In genomic region chr7:29806793-29807178, GRCh38 we compare ENCODE assay signal across 11 cellular contexts. TPM values are rescaled to one million over a fixed set of nuclear protein-coding genes. Genes with fewer than 3 reads are reported as not detected.
A peak's percentile ranks its signal among the peaks of the same experiment; 100 is the strongest.
DNase-seq lines count a peak whose midpoint lies in the region; ATAC-seq and TF ChIP-seq lines count a peak whose summit lies in the region.
"Had no signal": no experiment of that assay in that cellular context is flagged by ENCODE, and none has a peak within 500 bp of the region (broad histone marks: within the 10 kb centered on the region; RNA-seq: fewer than 3 reads in every experiment).

No MANE protein-coding gene starts in this region.

- H3K9me3 ChIP-seq in esophagus squamous epithelium (no peaks in the 10 kb centered on the region), aorta (ENCODE audit: control insufficient read depth, low read length) (no peaks in the 10 kb centered on the region)

- H3K4me3 ChIP-seq in esophagus squamous epithelium (peak overlapping the region; percentile 39 to 74 (median 48)), aorta (ENCODE audit: low read length in 2 of 2) (peak overlapping the region; percentile 12 to 95)

- peaks cover 6% of the 10 kb centered on the region for H3K4me1 Mint-ChIP-seq in stimulated activated naive CD8-positive, alpha-beta T cell treated with anti-CD3 and anti-CD28 coated beads, Interleukin-15, Interleukin-2, amounts not matched to agents 100 ng/mL and 50 ng/mL, for 24 hours (ENCODE audit: low read depth)
- peaks cover 24% of the 10 kb centered on the region for H3K4me1 Mint-ChIP-seq in nephron progenitor cell

- H3K36me3 Mint-ChIP-seq in stimulated activated naive CD8-positive, alpha-beta T cell treated with anti-CD3 and anti-CD28 coated beads, Interleukin-15, Interleukin-2, amounts not matched to agents 100 ng/mL and 50 ng/mL, for 24 hours (ENCODE audit: low read depth), result no peaks in the 10 kb centered on the region
- H3K36me3 Mint-ChIP-seq in nephron progenitor cell (ENCODE audit: low read depth), result no peaks in the 10 kb centered on the region

- no CpG with 5 or more reads among the region's 41 CpGs for WGBS in esophagus squamous epithelium, 2 donors
- 1 to 2% methylated on average over 32 to 41 of the region's 41 CpGs for WGBS in aorta, 2 donors

- no peak overlapping the region for H3K27ac Mint-ChIP-seq in stimulated activated naive CD8-positive, alpha-beta T cell treated with anti-CD3 and anti-CD28 coated beads, Interleukin-15, Interleukin-2, amounts not matched to agents 100 ng/mL and 50 ng/mL, for 24 hours
- H3K27ac Mint-ChIP-seq in nephron progenitor cell, result no peak overlapping the region

- intact Hi-C loops in esophagus squamous epithelium (cut with DNase I) (no loop called here), aorta (cut with DNase I) (no loop called here)

- TF ChIP-seq CTCF in esophagus squamous epithelium (IDR thresholded peaks at IDR 0.05) (no peak), nephron progenitor cell (IDR thresholded peaks at IDR 0.05) (no peak)

- H3K9me3 Mint-ChIP-seq in stimulated activated naive CD8-positive, alpha-beta T cell treated with anti-CD3 and anti-CD28 coated beads, Interleukin-15, Interleukin-2, amounts not matched to agents 100 ng/mL and 50 ng/mL, for 24 hours, result no peaks in the 10 kb centered on the region
- no peaks in the 10 kb centered on the region for H3K9me3 Mint-ChIP-seq in nephron progenitor cell

- peak overlapping the region; percentile 30 for H3K4me3 Mint-ChIP-seq in stimulated activated naive CD8-positive, alpha-beta T cell treated with anti-CD3 and anti-CD28 coated beads, Interleukin-15, Interleukin-2, amounts not matched to agents 100 ng/mL and 50 ng/mL, for 24 hours
- peak overlapping the region; percentile 80 for H3K4me3 Mint-ChIP-seq in nephron progenitor cell

- ATAC-seq in stimulated activated naive CD8-positive, alpha-beta T cell treated with anti-CD3 and anti-CD28 coated beads, Interleukin-15, Interleukin-2, amounts not matched to agents 100 U/mL and 50 U/mL, for 24 hours, result no peak
- ATAC-seq in aorta (ENCODE audit: low FRiP score) (peak; percentile 37), GM21447 (IDR thresholded peaks at IDR 0.05; ENCODE audit: unreplicated experiment) (no peak)

- H3K36me3 ChIP-seq in esophagus squamous epithelium (no peaks in the 10 kb centered on the region), aorta (ENCODE audit: control insufficient read depth in 1 of 2, insufficient read depth in 2 of 2, low read length in 1 of 2) (no peaks in the 10 kb centered on the region)

- H3K27me3 Mint-ChIP-seq in stimulated activated naive CD8-positive, alpha-beta T cell treated with anti-CD3 and anti-CD28 coated beads, Interleukin-15, Interleukin-2, amounts not matched to agents 100 ng/mL and 50 ng/mL, for 24 hours, result peaks cover 83% of the 10 kb centered on the region
- H3K27me3 Mint-ChIP-seq in nephron progenitor cell (ENCODE audit: low read depth, poor library complexity), result peaks cover 80% of the 10 kb centered on the region

- H3K27me3 ChIP-seq in esophagus squamous epithelium (peaks cover 5 to 96% (median 13%) of the 10 kb centered on the region in 4 donors), aorta (ENCODE audit: control insufficient read depth in 1 of 2, insufficient read depth in 2 of 2, low read length in 1 of 2) (no peaks in the 10 kb centered on the region)

- H3K27ac ChIP-seq in esophagus squamous epithelium (peak overlapping the region in 1 of 4 donors; percentile 45), aorta (ENCODE audit: low read depth in 1 of 2, low read length in 2 of 2) (no peak overlapping the region)

- no peak for DNase-seq in stimulated activated naive CD8-positive, alpha-beta T cell treated with anti-CD3 and anti-CD28 coated beads, Interleukin-15, Interleukin-2, amounts not matched to agents 100 U/mL and 50 U/mL, for 24 hours
- DNase-seq in esophagus squamous epithelium (lab: John Stamatoyannopoulos, UW), result no peak
- DNase-seq in nephron progenitor cell, result no peak
- no peak for DNase-seq in aorta
- DNase-seq in stimulated activated CD4-positive, alpha-beta T cell treated with anti-CD3 and anti-CD28 coated beads, Interleukin-1b, Interleukin-23, amount 100 ng/mL, for 48 hours, result no peak
- no peak for DNase-seq in iPS-NIHi11 (ENCODE audit: low spot score)
- DNase-seq: activated naive CD4-positive, alpha-beta T cell treated with anti-CD3 and anti-CD28 coated beads, Interleukin-2, amount 50 U/mL, for 16 hours; kidney glomerular epithelial cell; SIG-M5 had no signal

- TF ChIP-seq POLR2A in esophagus squamous epithelium (IDR thresholded peaks at IDR 0.05), result no peak

- H3K4me1 ChIP-seq in esophagus squamous epithelium (peaks cover 10 to 22% (median 12%) of the 10 kb centered on the region in 3 donors), aorta (ENCODE audit: control insufficient read depth in 1 of 2, insufficient read depth in 2 of 2, low read length in 2 of 2) (no peaks in the 10 kb centered on the region)

RNA-seq across cellular contexts. Expression of gene WIPF3, which starts 0.5 kb away (rescaled TPM):
- total RNA-seq in esophagus squamous epithelium (1 to 10 TPM in 1 of 4 donors, under 1 TPM in 2, not detected in 1; 0.18 to 1.1 (median 0.61) TPM), aorta (1 to 10 TPM; 2.1 to 2.4 TPM)
- 1 to 10 TPM; 3.4 to 4.3 TPM for polyA plus RNA-seq in aorta
